9 cellular contexts compared by ENCODE assay signal in the genomic region with DNA sequence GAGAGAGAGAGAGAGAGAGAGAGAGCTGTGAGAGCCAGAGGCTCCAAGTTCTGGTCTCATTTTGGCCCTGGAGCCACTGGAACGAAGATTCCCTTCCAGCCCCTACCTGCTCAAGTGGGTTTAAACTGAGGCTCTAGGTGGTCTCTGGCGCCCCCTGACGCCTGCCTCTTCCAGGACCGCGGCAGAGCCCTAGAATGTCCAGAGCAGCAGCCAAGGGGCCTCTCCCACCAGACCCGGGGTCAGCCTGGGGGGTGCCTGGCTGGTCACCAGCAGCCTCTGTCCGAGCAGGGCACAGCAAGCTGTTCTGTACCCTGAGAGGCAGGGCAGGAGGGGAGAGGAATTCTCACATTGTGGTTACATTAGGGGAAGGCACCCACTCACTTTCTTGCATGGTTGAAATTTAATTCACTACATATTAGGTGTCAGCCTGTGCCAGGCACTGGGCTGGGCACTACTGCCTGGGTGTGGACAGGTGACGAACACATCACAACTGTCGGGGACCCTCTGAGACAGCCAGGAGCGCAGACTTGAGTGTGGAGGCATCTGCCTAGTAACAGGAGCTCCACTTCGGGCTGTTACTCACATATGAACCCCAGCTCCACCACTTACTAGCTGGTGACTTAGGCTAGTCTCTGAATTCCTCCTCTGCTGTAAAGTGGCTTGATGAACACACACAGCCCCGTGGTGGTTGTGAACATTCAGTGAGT. TPM values are rescaled to one million over a fixed set of nuclear protein-coding genes. Genes with fewer than 3 reads are reported as not detected.
DNase-seq lines count a peak whose midpoint lies in the region; ATAC-seq and TF ChIP-seq lines count a peak whose summit lies in the region.
"Had no signal": no experiment of that assay in that cellular context is flagged by ENCODE, and none has a peak within 500 bp of the region (broad histone marks: within the 10 kb centered on the region; RNA-seq: fewer than 3 reads in every experiment).

No MANE protein-coding gene starts in this region.

- peaks cover 5% of the 10 kb centered on the region for H3K4me1 Mint-ChIP-seq in nephron

- no peak overlapping the region for H3K9ac ChIP-seq in NT2/D1 (ENCODE audit: insufficient read length, low read depth)

- peaks cover 48% of the 10 kb centered on the region for H3K36me3 ChIP-seq in NT2/D1 (ENCODE audit: insufficient read depth, insufficient read length, low read length)
- peaks cover 7 to 53% (median 32%) of the 10 kb centered on the region in 4 donors for H3K36me3 ChIP-seq in esophagus muscularis mucosa

- H3K36me3 Mint-ChIP-seq in nephron (ENCODE audit: low read depth), result peaks cover 88% of the 10 kb centered on the region

- H3K4me3 ChIP-seq in NT2/D1 (ENCODE audit: insufficient read length, low read depth), result no peak overlapping the region
- H3K4me3 ChIP-seq in esophagus muscularis mucosa, result no peak overlapping the region

- H3K27me3 Mint-ChIP-seq in nephron (ENCODE audit: low read depth), result no peaks in the 10 kb centered on the region

- no peaks in the 10 kb centered on the region for H3K27me3 ChIP-seq in NT2/D1 (ENCODE audit: insufficient read depth, insufficient read length)
- no peaks in the 10 kb centered on the region for H3K27me3 ChIP-seq in esophagus muscularis mucosa

- WGBS in esophagus muscularis mucosa, result 55% methylated on average over 8 of the region's 12 CpGs

- no peak for TF ChIP-seq POLR2A in esophagus muscularis mucosa (IDR thresholded peaks at IDR 0.05; ENCODE audit: low read depth)

- H3K9me3 ChIP-seq in NT2/D1 (ENCODE audit: insufficient read depth, low read length) (no peaks in the 10 kb centered on the region), esophagus muscularis mucosa (peaks cover 0 to 3% (median 0%) of the 10 kb centered on the region in 4 donors)

- H3K27ac Mint-ChIP-seq in nephron, result no peak overlapping the region

- no peak for ATAC-seq in HG03175 (IDR thresholded peaks at IDR 0.05; ENCODE audit: unreplicated experiment)

- H3K27ac ChIP-seq in esophagus muscularis mucosa (replicated peaks in 1 of 4), result no peak overlapping the region

- no peak for TF ChIP-seq EP300 in esophagus muscularis mucosa (IDR thresholded peaks at IDR 0.05)

- DNase-seq in GM03348 (ENCODE audit: low spot score) (peak; percentile 41), NT2/D1 (ENCODE audit: low read depth, low spot score) (peak; percentile 32), esophagus muscularis mucosa (ENCODE audit: extremely low spot score) (peak; percentile 89), NK-92 (lab: John Stamatoyannopoulos, UW; ENCODE audit: unreplicated experiment) (no peak), DMS79 (lab: John Stamatoyannopoulos, UW) (no peak), NCI-H1417 treated with DMSO at 0.1 percent for 48 hours (lab: John Stamatoyannopoulos, UW) (no peak)

- peaks cover 3% of the 10 kb centered on the region for H3K4me1 ChIP-seq in NT2/D1 (ENCODE audit: insufficient read depth, insufficient read length)
- no peaks in the 10 kb centered on the region for H3K4me1 ChIP-seq in esophagus muscularis mucosa

- intact Hi-C loops in esophagus muscularis mucosa (cut with DNase I), result loop anchor here (2.0 kb wide), 1 partner anchor 227 kb away; no protein-coding TSS in a partner anchor

- no peak overlapping the region for H3K4me3 Mint-ChIP-seq in nephron

- TF ChIP-seq CTCF in esophagus muscularis mucosa (IDR thresholded peaks at IDR 0.05) (peak; percentile 33 to 50 (median 42)), nephron (IDR thresholded peaks at IDR 0.05; ENCODE audit: unreplicated experiment in 3 of 3) (peak; percentile 51 to 56 (median 56))

- no peaks in the 10 kb centered on the region for H3K9me3 Mint-ChIP-seq in nephron

RNA-seq across cellular contexts. Expression of a gene that starts 44.5 kb away (rescaled TPM):
- not detected for total RNA-seq in esophagus muscularis mucosa
- total RNA-seq: glomerular endothelial cell had no signal

Comparison
In these comparisons a context has a peak if more than half of its experiments do, and no peak if none do; other contexts are left out.
1. DNase-seq: peak in GM03348 (single experiment), NT2/D1 (single experiment) and esophagus muscularis mucosa (single experiment); none in NK-92 (single experiment), DMS79 (single experiment) and NCI-H1417 treated with DMSO at 0.1 percent for 48 hours (single experiment).